Comparison of ENCODE assay signal across 8 cellular contexts in the genomic region with DNA sequence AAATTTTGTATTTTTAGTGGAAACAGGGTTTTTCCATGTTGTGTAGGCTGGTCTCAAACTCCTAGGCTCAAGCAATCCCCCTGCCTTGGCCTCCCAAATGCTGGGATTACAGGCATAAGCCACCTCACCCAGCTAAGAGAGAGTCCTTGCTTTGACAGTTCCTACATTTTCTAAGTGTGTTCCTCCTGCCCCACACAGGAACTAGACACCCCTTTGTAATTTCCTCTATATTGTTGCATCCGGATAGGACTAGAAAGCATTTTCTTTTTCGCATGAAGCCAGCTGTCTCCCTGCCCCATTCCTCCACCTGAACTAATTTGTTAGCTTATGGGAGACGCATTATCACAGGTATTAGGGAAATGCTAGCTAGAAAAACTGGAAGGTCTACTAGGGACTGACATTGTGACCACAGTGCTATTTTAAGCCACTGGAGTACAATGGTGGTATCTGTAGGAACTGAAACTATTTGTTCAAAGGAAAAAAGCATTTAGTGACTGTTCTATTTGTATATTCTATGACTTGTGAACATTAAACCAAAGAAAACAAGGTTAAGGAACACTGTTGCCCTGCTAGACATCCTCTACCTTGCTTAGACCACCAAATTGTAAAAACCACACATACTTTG.
A peak's percentile ranks its signal among the peaks of the same experiment; 100 is the strongest.
DNase-seq lines count a peak whose midpoint lies in the region; ATAC-seq and TF ChIP-seq lines count a peak whose summit lies in the region.

No MANE protein-coding gene starts in this region.

- H3K27me3 ChIP-seq in H7 (ENCODE audit: control insufficient read depth, insufficient read depth, low read length) = no peaks in the 10 kb centered on the region

- DNase-seq in NOMO-1 treated with DMSO at 0.1 percent for 48 hours (lab: John Stamatoyannopoulos, UW; ENCODE audit: unreplicated experiment) = peak; percentile 58
- no peak for DNase-seq in mesothelial cell of epicardium (ENCODE audit: low spot score in 2 of 2, unreplicated experiment in 2 of 2)
- no peak for DNase-seq in activated CD8-positive, alpha-beta memory T cell treated with anti-CD3 and anti-CD28 coated beads, Interleukin-2, amount 10 ng/mL, durations not matched to agents 7 days and 5 days
- no peak for DNase-seq in NCI-H2171 (lab: John Stamatoyannopoulos, UW)
- no peak for DNase-seq in H7
- no peak for DNase-seq in natural killer cell treated with Interleukin-12 subunit alpha and Interleukin-12 subunit beta and Interleukin-15 and Interleukin-18, amount 100 ng/mL, for 72 hours (ENCODE audit: low spot score)

- no peak overlapping the region for H3K4me3 ChIP-seq in H7 (ENCODE audit: insufficient read depth, low read depth, low read length)

- peaks cover 6% of the 10 kb centered on the region for H3K36me3 Mint-ChIP-seq in mesothelial cell of epicardium
- no peaks in the 10 kb centered on the region for H3K36me3 Mint-ChIP-seq in activated CD8-positive, alpha-beta memory T cell treated with anti-CD3 and anti-CD28 coated beads, Interleukin-2, amount 10 ng/mL, durations not matched to agents 7 days and 5 days
- H3K36me3 Mint-ChIP-seq in natural killer cell treated with Interleukin-12 subunit alpha and Interleukin-12 subunit beta and Interleukin-15 and Interleukin-18, amount 100 ng/mL, for 72 hours = no peaks in the 10 kb centered on the region

- H3K4me3 Mint-ChIP-seq in mesothelial cell of epicardium = no peak overlapping the region
- H3K4me3 Mint-ChIP-seq in activated CD8-positive, alpha-beta memory T cell treated with anti-CD3 and anti-CD28 coated beads, Interleukin-2, amount 10 ng/mL, durations not matched to agents 7 days and 5 days = no peak overlapping the region
- H3K4me3 Mint-ChIP-seq in natural killer cell treated with Interleukin-12 subunit alpha and Interleukin-12 subunit beta and Interleukin-15 and Interleukin-18, amount 100 ng/mL, for 72 hours = no peak overlapping the region

- H3K27me3 Mint-ChIP-seq in mesothelial cell of epicardium (ENCODE audit: low read depth) = no peaks in the 10 kb centered on the region
- H3K27me3 Mint-ChIP-seq in activated CD8-positive, alpha-beta memory T cell treated with anti-CD3 and anti-CD28 coated beads, Interleukin-2, amount 10 ng/mL, durations not matched to agents 7 days and 5 days = no peaks in the 10 kb centered on the region
- peaks cover 0 to 3% of the 10 kb centered on the region in 2 donors for H3K27me3 Mint-ChIP-seq in natural killer cell treated with Interleukin-12 subunit alpha and Interleukin-12 subunit beta and Interleukin-15 and Interleukin-18, amount 100 ng/mL, for 72 hours

- no peaks in the 10 kb centered on the region for H3K36me3 ChIP-seq in H7 (replicated peaks; ENCODE audit: control insufficient read depth, insufficient read depth, low read length)

- H3K27ac Mint-ChIP-seq in mesothelial cell of epicardium = peak overlapping the region; percentile 43
- no peak overlapping the region for H3K27ac Mint-ChIP-seq in activated CD8-positive, alpha-beta memory T cell treated with anti-CD3 and anti-CD28 coated beads, Interleukin-2, amount 10 ng/mL, durations not matched to agents 7 days and 5 days
- no peak overlapping the region for H3K27ac Mint-ChIP-seq in natural killer cell treated with Interleukin-12 subunit alpha and Interleukin-12 subunit beta and Interleukin-15 and Interleukin-18, amount 100 ng/mL, for 72 hours

- peaks cover 10% of the 10 kb centered on the region for H3K9me3 Mint-ChIP-seq in mesothelial cell of epicardium
- H3K9me3 Mint-ChIP-seq in activated CD8-positive, alpha-beta memory T cell treated with anti-CD3 and anti-CD28 coated beads, Interleukin-2, amount 10 ng/mL, durations not matched to agents 7 days and 5 days (ENCODE audit: low read depth) = no peaks in the 10 kb centered on the region
- H3K9me3 Mint-ChIP-seq in natural killer cell treated with Interleukin-12 subunit alpha and Interleukin-12 subunit beta and Interleukin-15 and Interleukin-18, amount 100 ng/mL, for 72 hours = no peaks in the 10 kb centered on the region

- CTCF ChIA-PET in activated CD8-positive, alpha-beta memory T cell treated with anti-CD3 and anti-CD28 coated beads, Interleukin-2, amount 10 ng/mL, durations not matched to agents 7 days and 5 days (lab: Charles Lee) = interaction anchor here (1.4 kb wide), 1 partner anchor 501 kb away, joined by 3 read pairs; no protein-coding TSS in a partner anchor

- ATAC-seq in GM18858 (IDR thresholded peaks at IDR 0.05; ENCODE audit: unreplicated experiment) (peak; percentile 91), HG02870 (IDR thresholded peaks at IDR 0.05; ENCODE audit: unreplicated experiment) (peak; percentile 92)
- ATAC-seq in activated CD8-positive, alpha-beta memory T cell treated with anti-CD3 and anti-CD28 coated beads, Interleukin-2, amount 10 ng/mL, durations not matched to agents 7 days and 5 days = no peak
- ATAC-seq in natural killer cell treated with Interleukin-12 subunit alpha and Interleukin-12 subunit beta and Interleukin-15 and Interleukin-18, amount 100 ng/mL, for 72 hours = no peak

- TF ChIP-seq CTCF in mesothelial cell of epicardium (IDR thresholded peaks at IDR 0.05; ENCODE audit: unreplicated experiment) = no peak

- H3K4me1 Mint-ChIP-seq in mesothelial cell of epicardium = peaks cover 15% of the 10 kb centered on the region
- peaks cover 4% of the 10 kb centered on the region for H3K4me1 Mint-ChIP-seq in activated CD8-positive, alpha-beta memory T cell treated with anti-CD3 and anti-CD28 coated beads, Interleukin-2, amount 10 ng/mL, durations not matched to agents 7 days and 5 days
- H3K4me1 Mint-ChIP-seq in natural killer cell treated with Interleukin-12 subunit alpha and Interleukin-12 subunit beta and Interleukin-15 and Interleukin-18, amount 100 ng/mL, for 72 hours (ENCODE audit: low read depth in 2 of 2) = peaks cover 0 to 3% of the 10 kb centered on the region in 2 donors

Comparison
In these comparisons a context has a peak if more than half of its experiments do, and no peak if none do; other contexts are left out.
1. ATAC-seq: peak in GM18858 (single experiment) and HG02870 (single experiment); none in activated CD8-positive, alpha-beta memory T cell treated with anti-CD3 and anti-CD28 coated beads, Interleukin-2, amount 10 ng/mL, durations not matched to agents 7 days and 5 days (single experiment) and natural killer cell treated with Interleukin-12 subunit alpha and Interleukin-12 subunit beta and Interleukin-15 and Interleukin-18, amount 100 ng/mL, for 72 hours (0 of 2).